Comparison of ENCODE assay signal across 8 cellular contexts in the genomic region with DNA sequence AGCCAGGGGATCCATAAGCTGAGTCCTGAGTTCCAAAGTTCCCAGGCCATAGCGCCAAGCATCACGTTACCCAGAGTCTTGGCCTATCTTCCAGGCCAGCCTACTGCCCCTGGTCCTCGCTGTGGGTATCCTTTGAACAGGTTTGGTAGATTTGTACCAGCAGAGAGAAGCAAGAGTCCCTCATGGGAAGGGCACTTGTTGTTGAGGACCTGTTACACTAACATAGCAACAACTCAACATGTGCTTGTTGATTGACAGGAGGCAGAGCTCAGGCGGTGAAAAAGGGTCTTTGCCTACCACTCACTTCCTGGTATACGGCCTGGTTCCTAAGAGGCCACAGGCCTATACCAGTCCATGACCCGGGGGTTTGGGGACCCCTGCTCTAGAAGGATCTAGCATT.
"Had no signal": no experiment of that assay in that cellular context is flagged by ENCODE, and none has a peak within 500 bp of the region (broad histone marks: within the 10 kb centered on the region; RNA-seq: fewer than 3 reads in every experiment).

No MANE protein-coding gene starts in this region.

- H3K4me3 Mint-ChIP-seq: GM23338, H9 had no signal

- H3K4me1 Mint-ChIP-seq: GM23338, H9 had no signal

- H3K27ac Mint-ChIP-seq: GM23338, H9 had no signal

- H3K4me2 ChIP-seq: GM23338 had no signal

- DNase-seq: H9, HCEC 1CT, IMR-90, KBM-7 had no signal

- H2AFZ ChIP-seq: GM23338 had no signal

- ATAC-seq: GM23338 had no signal

- H3K9me3 Mint-ChIP-seq: GM23338, H9 had no signal

- FAIRE-seq: H1, H54, HTR-8/SVneo had no signal

- H3K4me3 ChIP-seq: GM23338 had no signal
